21 cellular contexts compared by ENCODE assay signal in genomic region chr10:47401874-47402645, GRCh38. TPM values are rescaled to one million over a fixed set of nuclear protein-coding genes. Genes with fewer than 3 reads are reported as not detected.
DNase-seq lines count a peak whose midpoint lies in the region; ATAC-seq, FAIRE-seq and TF ChIP-seq lines count a peak whose summit lies in the region.
"Had no signal": no experiment of that assay in that cellular context is flagged by ENCODE, and none has a peak within 500 bp of the region (broad histone marks: within the 10 kb centered on the region; RNA-seq: fewer than 3 reads in every experiment).

No MANE protein-coding gene starts in this region.

- H3K27ac Mint-ChIP-seq in activated CD8-positive, alpha-beta memory T cell treated with anti-CD3 and anti-CD28 coated beads, Interleukin-2, amount 10 ng/mL, durations not matched to agents 7 days and 5 days = no peak overlapping the region
- peak overlapping the region; percentile 83 for H3K27ac Mint-ChIP-seq in astrocyte (ENCODE audit: unreplicated experiment)
- H3K27ac Mint-ChIP-seq: stimulated activated effector memory CD8-positive, alpha-beta T cell treated with anti-CD3 and anti-CD28 coated beads, Interleukin-12 subunit alpha, Interleukin-12 subunit beta, amount 100 ng/mL, for 72 hours had no signal

- H3F3A ChIP-seq in smooth muscle cell (ENCODE audit: low read depth) = no peaks in the 10 kb centered on the region

- peak; percentile 21 for DNase-seq in activated CD8-positive, alpha-beta memory T cell treated with anti-CD3 and anti-CD28 coated beads, Interleukin-2, amount 10 ng/mL, durations not matched to agents 7 days and 5 days
- no peak for DNase-seq in activated CD8-positive, alpha-beta memory T cell treated with anti-CD3 and anti-CD28 coated beads, Interleukin-2, amount 50 U/mL, for 4 hours
- no peak for DNase-seq in astrocyte (ENCODE audit: low read depth)
- no peak for DNase-seq in mesendoderm
- DNase-seq in smooth muscle cell (lab: John Stamatoyannopoulos, UW; ENCODE audit: unreplicated experiment) = no peak
- DNase-seq in OCI-M1 (lab: John Stamatoyannopoulos, UW) = no peak
- no peak for DNase-seq in occipital lobe (lab: John Stamatoyannopoulos, UW)
- DNase-seq: activated CD4-positive, alpha-beta T cell treated with anti-CD3 and anti-CD28 coated beads, Interleukin-2, amount 50 U/mL, for 4 hours; effector CD4-positive, alpha-beta T cell; NCI-H1417 treated with DMSO at 0.1 percent for 48 hours; NCI-H2227 treated with DMSO at 0.1 percent for 48 hours had no signal

- H3K9ac ChIP-seq in astrocyte (ENCODE audit: low read length) (peak overlapping the region; percentile 16), mesendoderm (ENCODE audit: low read length) (no peak overlapping the region), smooth muscle cell (ENCODE audit: low read depth) (no peak overlapping the region)
- H3K9ac ChIP-seq: parathyroid adenoma had no signal

- no peak overlapping the region for H2BK15ac ChIP-seq in mesendoderm (replicated peaks; ENCODE audit: low read depth)

- H3K4me2 ChIP-seq in astrocyte (ENCODE audit: low read length) (peak overlapping the region; percentile 78), mesendoderm (ENCODE audit: low read length) (no peak overlapping the region), smooth muscle cell (no peak overlapping the region)

- H3K4me3 ChIP-seq in astrocyte (ENCODE audit: insufficient read depth, low read depth, low read length) (no peak overlapping the region), mesendoderm (ENCODE audit: low read length) (no peak overlapping the region), smooth muscle cell (no peak overlapping the region)
- H3K4me3 ChIP-seq: cardiac muscle cell, heart left ventricle, tibial artery had no signal

- H2AFZ ChIP-seq in astrocyte (ENCODE audit: low read depth, low read length) (no peak overlapping the region), smooth muscle cell (ENCODE audit: low read depth) (no peak overlapping the region)
- H2AFZ ChIP-seq: parathyroid adenoma had no signal

- H3K79me1 ChIP-seq in mesendoderm (ENCODE audit: low read length) = no peaks in the 10 kb centered on the region

- H3K4ac ChIP-seq in mesendoderm (ENCODE audit: low read depth, low read length) = peak overlapping the region; percentile 20

- H3K27ac ChIP-seq in astrocyte (ENCODE audit: low read depth, low read length) = peak overlapping the region; percentile 64
- no peak overlapping the region for H3K27ac ChIP-seq in mesendoderm (ENCODE audit: low read depth, low read length)
- H3K27ac ChIP-seq in smooth muscle cell (ENCODE audit: low read depth) = peak overlapping the region; percentile 61
- H3K27ac ChIP-seq: cardiac muscle cell, parathyroid adenoma, tibial artery had no signal

- H3K36me3 ChIP-seq in astrocyte (ENCODE audit: insufficient read depth, low read length) = no peaks in the 10 kb centered on the region
- H3K36me3 ChIP-seq in mesendoderm (ENCODE audit: control insufficient read depth, insufficient read depth, low read length) = no peaks in the 10 kb centered on the region
- no peaks in the 10 kb centered on the region for H3K36me3 ChIP-seq in smooth muscle cell (ENCODE audit: low read depth)
- H3K36me3 ChIP-seq: cardiac muscle cell, heart left ventricle, tibial artery had no signal

- no peaks in the 10 kb centered on the region for H3K36me3 Mint-ChIP-seq in activated CD8-positive, alpha-beta memory T cell treated with anti-CD3 and anti-CD28 coated beads, Interleukin-2, amount 10 ng/mL, durations not matched to agents 7 days and 5 days
- no peaks in the 10 kb centered on the region for H3K36me3 Mint-ChIP-seq in astrocyte (ENCODE audit: low read depth, unreplicated experiment)
- H3K36me3 Mint-ChIP-seq: stimulated activated effector memory CD8-positive, alpha-beta T cell treated with anti-CD3 and anti-CD28 coated beads, Interleukin-12 subunit alpha, Interleukin-12 subunit beta, amount 100 ng/mL, for 72 hours had no signal

- no peak overlapping the region for H4K8ac ChIP-seq in mesendoderm (ENCODE audit: low read depth, low read length)

- H3K27me3 Mint-ChIP-seq in activated CD8-positive, alpha-beta memory T cell treated with anti-CD3 and anti-CD28 coated beads, Interleukin-2, amount 10 ng/mL, durations not matched to agents 7 days and 5 days = peaks cover 15% of the 10 kb centered on the region
- no peaks in the 10 kb centered on the region for H3K27me3 Mint-ChIP-seq in astrocyte (ENCODE audit: low read depth, unreplicated experiment)

- no peak for ATAC-seq in activated CD8-positive, alpha-beta memory T cell treated with anti-CD3 and anti-CD28 coated beads, Interleukin-2, amount 10 ng/mL, durations not matched to agents 7 days and 5 days
- no peak for ATAC-seq in GM19324 (IDR thresholded peaks at IDR 0.05; ENCODE audit: low FRiP score, unreplicated experiment)
- ATAC-seq: stimulated activated effector memory CD8-positive, alpha-beta T cell treated with anti-CD3 and anti-CD28 coated beads, Interleukin-12 subunit alpha, Interleukin-12 subunit beta, amount 100 ng/mL, for 72 hours had no signal

- no peak overlapping the region for H2BK5ac ChIP-seq in mesendoderm (ENCODE audit: low read length)

- H3K4me3 Mint-ChIP-seq in activated CD8-positive, alpha-beta memory T cell treated with anti-CD3 and anti-CD28 coated beads, Interleukin-2, amount 10 ng/mL, durations not matched to agents 7 days and 5 days = no peak overlapping the region
- no peak overlapping the region for H3K4me3 Mint-ChIP-seq in astrocyte (ENCODE audit: unreplicated experiment)
- H3K4me3 Mint-ChIP-seq: stimulated activated effector memory CD8-positive, alpha-beta T cell treated with anti-CD3 and anti-CD28 coated beads, Interleukin-12 subunit alpha, Interleukin-12 subunit beta, amount 100 ng/mL, for 72 hours had no signal

- no CpG with 5 or more reads among the region's 10 CpGs for whole genome bisulfite sequencing in mesendoderm (ENCODE audit: extremely low coverage, insufficient coverage, low lambda C conversion rate)
- 91% methylated on average over 10 of the region's 10 CpGs for WGBS in smooth muscle cell (ENCODE audit: low lambda C conversion rate)

- H3K23ac ChIP-seq in mesendoderm (ENCODE audit: low read length) = no peak overlapping the region

- no peak overlapping the region for H2AK5ac ChIP-seq in mesendoderm (ENCODE audit: low read length)

- H3K18ac ChIP-seq in mesendoderm (ENCODE audit: low read length) = peak overlapping the region; percentile 57

- H3K4me1 Mint-ChIP-seq in activated CD8-positive, alpha-beta memory T cell treated with anti-CD3 and anti-CD28 coated beads, Interleukin-2, amount 10 ng/mL, durations not matched to agents 7 days and 5 days = no peaks in the 10 kb centered on the region
- peaks cover 26% of the 10 kb centered on the region for H3K4me1 Mint-ChIP-seq in astrocyte (ENCODE audit: low read depth, unreplicated experiment)
- H3K4me1 Mint-ChIP-seq: stimulated activated effector memory CD8-positive, alpha-beta T cell treated with anti-CD3 and anti-CD28 coated beads, Interleukin-12 subunit alpha, Interleukin-12 subunit beta, amount 100 ng/mL, for 72 hours had no signal

- H3K9me3 Mint-ChIP-seq in activated CD8-positive, alpha-beta memory T cell treated with anti-CD3 and anti-CD28 coated beads, Interleukin-2, amount 10 ng/mL, durations not matched to agents 7 days and 5 days (ENCODE audit: low read depth) = no peaks in the 10 kb centered on the region
- H3K9me3 Mint-ChIP-seq in astrocyte (ENCODE audit: unreplicated experiment) = peaks cover 8% of the 10 kb centered on the region
- H3K9me3 Mint-ChIP-seq: stimulated activated effector memory CD8-positive, alpha-beta T cell treated with anti-CD3 and anti-CD28 coated beads, Interleukin-12 subunit alpha, Interleukin-12 subunit beta, amount 100 ng/mL, for 72 hours had no signal

- TF ChIP-seq CTCF in astrocyte (IDR thresholded peaks at IDR 0.05; ENCODE audit: insufficient read depth, low read depth, low read length) (no peak), smooth muscle cell (IDR thresholded peaks at IDR 0.05; ENCODE audit: borderline replicate concordance, insufficient read depth, poor library complexity, severe bottlenecking) (no peak)

- no peak for FAIRE-seq in astrocyte (lab: Jason Lieb, UNC)
- FAIRE-seq: A204.1, GM19239 had no signal

- H3K9me3 ChIP-seq in astrocyte (ENCODE audit: insufficient read depth, low read depth, low read length) (no peaks in the 10 kb centered on the region), smooth muscle cell (replicated peaks; ENCODE audit: low read depth) (no peaks in the 10 kb centered on the region)
- H3K9me3 ChIP-seq: heart left ventricle, tibial artery had no signal

- H3K56ac ChIP-seq in mesendoderm (ENCODE audit: low read length) = no peak overlapping the region

- no peak overlapping the region for H2BK120ac ChIP-seq in mesendoderm (ENCODE audit: low read depth, low read length)

- H3K79me2 ChIP-seq in astrocyte (ENCODE audit: insufficient read depth, low read length) (no peaks in the 10 kb centered on the region), mesendoderm (ENCODE audit: control insufficient read depth, insufficient read depth, low read length) (no peaks in the 10 kb centered on the region), smooth muscle cell (ENCODE audit: low read depth) (no peaks in the 10 kb centered on the region)
- H3K79me2 ChIP-seq: parathyroid adenoma had no signal

- no peaks in the 10 kb centered on the region for H3K27me3 ChIP-seq in astrocyte (ENCODE audit: insufficient read depth, low read length)
- H3K27me3 ChIP-seq in mesendoderm (ENCODE audit: insufficient read depth, low read length, poor library complexity) = no peaks in the 10 kb centered on the region
- no peaks in the 10 kb centered on the region for H3K27me3 ChIP-seq in smooth muscle cell (ENCODE audit: low read depth)
- H3K27me3 ChIP-seq: cardiac muscle cell, heart left ventricle, tibial artery had no signal

- H3K4me1 ChIP-seq in astrocyte (ENCODE audit: insufficient read depth, low read length) = peaks cover 30% of the 10 kb centered on the region
- peaks cover 11% of the 10 kb centered on the region for H3K4me1 ChIP-seq in mesendoderm (ENCODE audit: control insufficient read depth, low read depth, low read length)
- H3K4me1 ChIP-seq in smooth muscle cell (ENCODE audit: low read depth) = no peaks in the 10 kb centered on the region
- H3K4me1 ChIP-seq: parathyroid adenoma had no signal

- CTCF ChIA-PET in activated CD8-positive, alpha-beta memory T cell treated with anti-CD3 and anti-CD28 coated beads, Interleukin-2, amount 10 ng/mL, durations not matched to agents 7 days and 5 days (lab: Charles Lee) = no interaction called here

- no peaks in the 10 kb centered on the region for H4K20me1 ChIP-seq in astrocyte (ENCODE audit: insufficient read depth, low read length)
- H4K20me1 ChIP-seq in smooth muscle cell (ENCODE audit: low read depth) = no peaks in the 10 kb centered on the region

- no peak overlapping the region for H4K5ac ChIP-seq in mesendoderm (ENCODE audit: low read length)

RNA-seq across cellular contexts. Expression of gene ZNF488, which starts 18.0 kb away (rescaled TPM):
- under 1 TPM in 1 of 2 experiments, not detected in 1; 0.12 TPM for total RNA-seq in activated CD8-positive, alpha-beta memory T cell treated with anti-CD3 and anti-CD28 coated beads, Interleukin-2, amount 10 ng/mL, durations not matched to agents 7 days and 5 days
- total RNA-seq in astrocyte (0.94 and 1.4 TPM in 2 replicates), smooth muscle cell (0.31 and 1.1 TPM in 2 replicates), occipital lobe (1.9 TPM)
- polyA plus RNA-seq in mesendoderm (2013, experiment 1 of 2) = 2.9 TPM
- polyA plus RNA-seq in mesendoderm (2013, experiment 2 of 2) = 3.2 TPM
- 3.1 TPM in 1 of 2 replicates, not detected in the other for polyA plus RNA-seq in smooth muscle cell
- total RNA-seq: T-helper 1 cell treated with Interleukin-12 subunit alpha and Interleukin-12 subunit beta and Interleukin-4 antibody, amounts not matched to agents 30 ng/mL and 1 ng/mL, for 36 hours had no signal

RNA-seq across cellular contexts. Expression of gene RBP3, which starts 53.9 kb away (rescaled TPM):
- total RNA-seq in activated CD8-positive, alpha-beta memory T cell treated with anti-CD3 and anti-CD28 coated beads, Interleukin-2, amount 10 ng/mL, durations not matched to agents 7 days and 5 days = not detected
- total RNA-seq in astrocyte (not detected in 2 replicates), smooth muscle cell (not detected in 2 replicates), occipital lobe (not detected)
- not detected for polyA plus RNA-seq in mesendoderm (2013, experiment 1 of 2)
- not detected for polyA plus RNA-seq in mesendoderm (2013, experiment 2 of 2)
- polyA plus RNA-seq in smooth muscle cell = not detected in 2 replicates
- total RNA-seq: cardiac muscle cell; heart left ventricle; HT1080; T-helper 1 cell treated with Interleukin-12 subunit alpha and Interleukin-12 subunit beta and Interleukin-4 antibody, amounts not matched to agents 30 ng/mL and 1 ng/mL, for 36 hours had no signal
- polyA plus RNA-seq: cardiac muscle cell, heart left ventricle had no signal
